8 cellular contexts compared by ENCODE assay signal in the genomic region with DNA sequence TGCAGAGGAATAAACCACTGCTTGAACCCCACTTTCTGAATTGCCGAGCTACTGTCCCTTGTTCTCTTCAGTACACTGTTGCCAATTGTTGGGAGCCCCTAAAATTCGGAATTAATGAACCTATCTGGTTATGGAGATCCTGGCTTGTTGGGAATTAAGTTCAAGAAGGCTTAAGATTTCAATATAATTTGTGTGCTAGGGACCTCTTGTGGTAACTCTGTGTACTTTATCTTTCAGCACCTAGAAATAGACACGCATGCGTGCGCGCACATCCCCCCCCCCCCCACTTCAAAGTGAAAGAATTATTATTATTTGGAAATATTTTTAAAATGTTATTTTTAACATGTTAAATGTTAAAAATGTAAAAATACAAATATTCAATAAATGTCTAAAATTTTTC. TPM values are rescaled to one million over a fixed set of nuclear protein-coding genes. Genes with fewer than 3 reads are reported as not detected.
DNase-seq lines count a peak whose midpoint lies in the region; ATAC-seq and TF ChIP-seq lines count a peak whose summit lies in the region.

No MANE protein-coding gene starts in this region.

- H3K36me3 ChIP-seq in liver (ENCODE audit: control insufficient read depth in 4 of 4, insufficient read depth in 3 of 4, low read depth in 1 of 4, low read length in 3 of 4): no peaks in the 10 kb centered on the region

- H3K27ac ChIP-seq in liver (ENCODE audit: low read depth in 1 of 2, low read length in 2 of 2): peak overlapping the region in 1 of 2 donors; percentile 74

- WGBS in liver: 6% methylated on average over 6 of the region's 6 CpGs

- DNase-seq in AG08396 (ENCODE audit: low spot score) (peak; percentile 70), NCI-H748 (lab: John Stamatoyannopoulos, UW; ENCODE audit: unreplicated experiment) (peak; percentile 65), cardiac fibroblast (ENCODE audit: low read depth in 2 of 2) (peak; percentile 75 to 77)

- ATAC-seq in GM19023 (IDR thresholded peaks at IDR 0.05; ENCODE audit: unreplicated experiment) (no peak), HG03139 (IDR thresholded peaks at IDR 0.05; ENCODE audit: unreplicated experiment) (no peak), GM18520 (IDR thresholded peaks at IDR 0.05; ENCODE audit: unreplicated experiment) (no peak)

- H3K9me3 ChIP-seq in liver (ENCODE audit: control insufficient read depth in 4 of 4, low read length in 3 of 4): no peaks in the 10 kb centered on the region

- no peak overlapping the region for H3K9ac ChIP-seq in liver (ENCODE audit: low read depth in 1 of 2, low read length in 2 of 2)

- no peaks in the 10 kb centered on the region for H3K27me3 ChIP-seq in liver (ENCODE audit: control insufficient read depth in 4 of 4, insufficient read depth in 4 of 4, low read length in 3 of 4)

- peak; percentile 33; the same call in 1 of the 2 replicates for TF ChIP-seq CTCF in GM12874 (IDR thresholded peaks at IDR 0.05; ENCODE audit: insufficient read depth, low read depth, low read length)
- peak; percentile 47 for TF ChIP-seq CTCF in cardiac fibroblast (IDR thresholded peaks at IDR 0.05; ENCODE audit: low read depth, low read length)
- peak; percentile 63 for TF ChIP-seq CTCF in liver (IDR thresholded peaks at IDR 0.05; ENCODE audit: low read depth, low read length, missing input control)

- no peak overlapping the region for H3K4me3 ChIP-seq in cardiac fibroblast (replicated peaks in 1 of 2; ENCODE audit: low read depth in 2 of 2, low read length in 2 of 2)
- no peak overlapping the region for H3K4me3 ChIP-seq in liver (ENCODE audit: low read depth in 1 of 3, low read length in 3 of 3)

- peaks cover 10 to 40% (median 33%) of the 10 kb centered on the region in 4 donors for H3K4me1 ChIP-seq in liver (ENCODE audit: control insufficient read depth in 4 of 4, insufficient read depth in 4 of 4, low read length in 3 of 4)

- peak; percentile 80 for TF ChIP-seq RAD21 in liver (IDR thresholded peaks at IDR 0.05)

TF ChIP-seq in liver, 16 proteins besides CTCF, POLR2A, EP300 and RAD21:
- TF ChIP-seq HNF4A (conservative IDR thresholded peaks at IDR 0.05) (peak in 1 of 2 donors; percentile 11), JUND (IDR thresholded peaks at IDR 0.05) (no peak)

RNA-seq across cellular contexts. Expression of a gene that starts 53.3 kb away (rescaled TPM):
- 1 to 10 TPM; 1.0 to 5.0 TPM for total RNA-seq in liver
- under 1 TPM; 0.58 to 0.83 TPM for polyA plus RNA-seq in liver
